9 cellular contexts compared by ENCODE assay signal in the genomic region with DNA sequence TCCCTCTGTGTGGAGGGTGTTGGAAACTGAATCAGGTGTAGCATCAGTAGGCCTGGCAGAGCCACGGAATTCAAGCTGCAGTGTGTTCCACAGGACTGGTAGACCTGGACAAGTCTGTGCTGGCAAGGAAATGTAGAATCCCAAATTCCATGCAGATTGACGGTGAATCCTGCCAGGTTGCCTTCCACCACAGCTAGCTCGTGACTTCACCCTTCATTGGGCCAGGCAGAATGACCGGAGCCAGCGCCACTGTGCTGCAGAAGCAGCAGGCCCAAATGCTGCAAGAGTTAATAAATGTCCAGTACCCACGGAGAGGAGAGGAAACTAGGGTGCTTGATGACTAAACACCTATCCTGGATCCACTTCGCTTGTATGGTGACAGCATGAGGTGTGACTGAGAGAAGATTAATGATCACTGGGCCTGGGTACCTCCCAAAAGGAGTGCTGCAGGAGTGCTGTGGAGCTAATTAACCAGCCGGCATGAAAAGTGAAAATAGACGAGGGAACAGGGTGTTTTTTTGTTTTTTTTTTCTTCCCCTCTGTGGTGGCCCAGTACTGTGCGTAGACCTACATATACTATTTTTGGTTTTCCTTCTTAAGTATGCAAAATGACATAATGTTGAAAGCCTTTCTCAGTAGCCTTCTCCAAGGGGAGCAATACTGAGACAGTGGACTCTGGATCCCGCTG.
DNase-seq lines count a peak whose midpoint lies in the region; ATAC-seq, FAIRE-seq and TF ChIP-seq lines count a peak whose summit lies in the region.
"Had no signal": no experiment of that assay in that cellular context is flagged by ENCODE, and none has a peak within 500 bp of the region (broad histone marks: within the 10 kb centered on the region; RNA-seq: fewer than 3 reads in every experiment).

No MANE protein-coding gene starts in this region.

- peak overlapping the region; percentile 26 for H3K27ac Mint-ChIP-seq in activated CD8-positive, alpha-beta T cell treated with anti-CD3 and anti-CD28 coated beads for 36 hours

- TF ChIP-seq CTCF in activated CD8-positive, alpha-beta T cell treated with anti-CD3 and anti-CD28 coated beads for 36 hours (IDR thresholded peaks at IDR 0.05): no peak

- peak; percentile 29 for FAIRE-seq in GM18507 (lab: Jason Lieb, UNC)
- FAIRE-seq: islet of Langerhans had no signal

- peaks cover under 1% of the 10 kb centered on the region for H3K36me3 Mint-ChIP-seq in activated CD8-positive, alpha-beta T cell treated with anti-CD3 and anti-CD28 coated beads for 36 hours (ENCODE audit: low read depth)

- peaks cover 58% of the 10 kb centered on the region for H3K4me1 Mint-ChIP-seq in activated CD8-positive, alpha-beta T cell treated with anti-CD3 and anti-CD28 coated beads for 36 hours (ENCODE audit: low read depth)

- DNase-seq in GM18507 (ENCODE audit: extremely low spot score, insufficient read length, low read depth) (no peak), kidney glomerular epithelial cell (lab: John Stamatoyannopoulos, UW) (peak; percentile 77), AML-193 (lab: John Stamatoyannopoulos, UW) (no peak), putamen (ENCODE audit: low spot score) (no peak)
- no peak for DNase-seq in activated CD8-positive, alpha-beta T cell treated with anti-CD3 and anti-CD28 coated beads for 36 hours
- no peak for DNase-seq in NK-92 treated with Interleukin-12 subunit alpha and Interleukin-12 subunit beta, amount 100 ng/mL, for 24 hours (lab: John Stamatoyannopoulos, UW)
- DNase-seq in activated naive CD4-positive, alpha-beta T cell treated with anti-CD3 and anti-CD28 coated beads, Interleukin-2, amount 50 U/mL, for 16 hours: no peak

- H3K4me3 Mint-ChIP-seq in activated CD8-positive, alpha-beta T cell treated with anti-CD3 and anti-CD28 coated beads for 36 hours: no peak overlapping the region

- ATAC-seq in HG02870 (IDR thresholded peaks at IDR 0.05; ENCODE audit: unreplicated experiment): peak; percentile 74
- ATAC-seq in activated CD8-positive, alpha-beta T cell treated with anti-CD3 and anti-CD28 coated beads for 36 hours: no peak

- intact Hi-C loops in activated CD8-positive, alpha-beta T cell treated with anti-CD3 and anti-CD28 coated beads for 36 hours (cut with micrococcal nuclease): no loop called here

- POLR2A ChIA-PET in activated CD8-positive, alpha-beta T cell treated with anti-CD3 and anti-CD28 coated beads for 36 hours (lab: Charles Lee): no interaction called here

- CTCF ChIA-PET in activated CD8-positive, alpha-beta T cell treated with anti-CD3 and anti-CD28 coated beads for 36 hours (lab: Charles Lee): interaction anchor here (1.5 kb wide), 1 partner anchor 28 kb away, joined by 6 read pairs; no protein-coding TSS in a partner anchor

- no peaks in the 10 kb centered on the region for H3K27me3 Mint-ChIP-seq in activated CD8-positive, alpha-beta T cell treated with anti-CD3 and anti-CD28 coated beads for 36 hours

- peaks cover under 1% of the 10 kb centered on the region for H3K9me3 Mint-ChIP-seq in activated CD8-positive, alpha-beta T cell treated with anti-CD3 and anti-CD28 coated beads for 36 hours
